Comparison of ENCODE assay signal across 1 cellular context in genomic region chr1:191662746-191663145, GRCh38.
TF ChIP-seq lines count a peak whose summit lies in the region.

No MANE protein-coding gene starts in this region.

TF ChIP-seq in K562, 482 proteins besides CTCF, POLR2A, EP300 and RAD21 (continued from another document):
- TF ChIP-seq SMAD1 (IDR thresholded peaks at IDR 0.05; ENCODE audit: low read depth, low read length, partially characterized antibody) (no peak), GTF2F1 (IDR thresholded peaks at IDR 0.05; ENCODE audit: low read depth, low read length) (no peak), MNT (conservative IDR thresholded peaks at IDR 0.05) (no peak), HMG20A (CRISPR knock-in tag; conservative IDR thresholded peaks at IDR 0.05) (no peak)
